Comparison of ENCODE assay signal across 10 cellular contexts in genomic region chr1:25907473-25908058, GRCh38. TPM values are rescaled to one million over a fixed set of nuclear protein-coding genes. Genes with fewer than 3 reads are reported as not detected.
DNase-seq lines count a peak whose midpoint lies in the region; FAIRE-seq and TF ChIP-seq lines count a peak whose summit lies in the region.
"Had no signal": no experiment of that assay in that cellular context is flagged by ENCODE, and none has a peak within 500 bp of the region (broad histone marks: within the 10 kb centered on the region; RNA-seq: fewer than 3 reads in every experiment).

No MANE protein-coding gene starts in this region.

- WGBS in ovary, 3 donors, result 84 to 86% (median 86%) methylated on average over 9 of the region's 9 CpGs

- no peak overlapping the region; the same call in 1 of the 2 replicates for H3K9ac ChIP-seq in BLaER1

- H3K27me3 Mint-ChIP-seq in CD4-positive, alpha-beta memory T cell, result no peaks in the 10 kb centered on the region

- no peak for TF ChIP-seq POLR2A in ovary (IDR thresholded peaks at IDR 0.05)

- H3K27ac Mint-ChIP-seq in CD4-positive, alpha-beta memory T cell, result peak overlapping the region; percentile 79 to 97 (median 95)

- POLR2A ChIA-PET in CD4-positive, alpha-beta memory T cell (lab: Charles Lee; ENCODE audit: partially characterized antibody), result interaction anchor here (1.0 to 1.5 kb wide), 3 partner anchors 10 to 87 kb away, joined by 3 to 4 read pairs (median 4); no protein-coding TSS in a partner anchor

- H3K4me1 ChIP-seq in BLaER1 (peaks cover 37% of the 10 kb centered on the region), ovary (ENCODE audit: insufficient read depth) (no peaks in the 10 kb centered on the region)
- H3K4me1 ChIP-seq in CD4-positive, alpha-beta memory T cell (ENCODE audit: insufficient read depth, low read length), result peaks cover 26% of the 10 kb centered on the region

- H3K27ac ChIP-seq in BLaER1, result no peak overlapping the region
- H3K27ac ChIP-seq in CD4-positive, alpha-beta memory T cell (ENCODE audit: low read depth, low read length), result no peak overlapping the region
- peak overlapping the region; percentile 100 for H3K27ac ChIP-seq in WERI-Rb-1
- no peak overlapping the region for H3K27ac ChIP-seq in ovary

- peak overlapping the region; percentile 38 to 93 (median 82) for H3K4me3 Mint-ChIP-seq in CD4-positive, alpha-beta memory T cell

- no peaks in the 10 kb centered on the region for H3K9me3 Mint-ChIP-seq in CD4-positive, alpha-beta memory T cell

- peak overlapping the region; percentile 94 for H3K4me2 ChIP-seq in BLaER1

- TF ChIP-seq EP300 in ovary (IDR thresholded peaks at IDR 0.05), result no peak

- peaks cover 28% of the 10 kb centered on the region for H4K20me1 ChIP-seq in BLaER1

- no peak for TF ChIP-seq CTCF in WERI-Rb-1 (IDR thresholded peaks at IDR 0.05; ENCODE audit: low read depth, low read length)
- TF ChIP-seq CTCF in ovary (IDR thresholded peaks at IDR 0.05), result no peak

- H3K9me3 ChIP-seq in BLaER1 (no peaks in the 10 kb centered on the region), WERI-Rb-1 (ENCODE audit: severe bottlenecking) (no peaks in the 10 kb centered on the region), ovary (no peaks in the 10 kb centered on the region)
- H3K9me3 ChIP-seq in CD4-positive, alpha-beta memory T cell (ENCODE audit: control insufficient read depth in 1 of 2, low read length in 2 of 2), result no peaks in the 10 kb centered on the region

- peaks cover 20% of the 10 kb centered on the region for H3K36me3 ChIP-seq in BLaER1
- no peaks in the 10 kb centered on the region for H3K36me3 ChIP-seq in CD4-positive, alpha-beta memory T cell (ENCODE audit: insufficient read depth, low read length)
- peaks cover 33% of the 10 kb centered on the region for H3K36me3 ChIP-seq in WERI-Rb-1
- no peaks in the 10 kb centered on the region for H3K36me3 ChIP-seq in ovary

- H3K4me3 ChIP-seq in BLaER1 (no peak overlapping the region), WERI-Rb-1 (ENCODE audit: low read depth, low read length) (no peak overlapping the region), ovary (no peak overlapping the region)
- H3K4me3 ChIP-seq in CD4-positive, alpha-beta memory T cell (ENCODE audit: low read length in 2 of 2), result no peak overlapping the region

- intact Hi-C loops in CD4-positive, alpha-beta memory T cell (cut with micrococcal nuclease), result loop anchor here (2.0 kb wide), 1 partner anchor 15 kb away; no protein-coding TSS in a partner anchor
- intact Hi-C loops in ovary (cut with DNase I), result loop anchor here in 1 of 4 donors (5.0 kb wide), 1 partner anchor 90 kb away; the partner anchor contains the start of gene PAFAH2

- H3K27me3 ChIP-seq in BLaER1, result no peaks in the 10 kb centered on the region
- no peaks in the 10 kb centered on the region for H3K27me3 ChIP-seq in CD4-positive, alpha-beta memory T cell (ENCODE audit: insufficient read depth, low read length)
- H3K27me3 ChIP-seq in WERI-Rb-1 (ENCODE audit: insufficient read depth, low read depth, severe bottlenecking), result no peaks in the 10 kb centered on the region
- H3K27me3 ChIP-seq in ovary, result no peaks in the 10 kb centered on the region

- no peak for DNase-seq in CD4-positive, alpha-beta memory T cell
- no peak for DNase-seq in WERI-Rb-1
- DNase-seq in myocyte (ENCODE audit: low read depth), result peak; percentile 67
- no peak for DNase-seq in ovary
- no peak for DNase-seq in frontal cortex (ENCODE audit: low spot score in 2 of 2)
- no peak for DNase-seq in activated CD8-positive, alpha-beta memory T cell treated with anti-CD3 and anti-CD28 coated beads, Interleukin-2, amount 50 U/mL, for 4 hours
- DNase-seq in NOMO-1 treated with dmso at 0.1 percent for 144 hours (lab: John Stamatoyannopoulos, UW; ENCODE audit: unreplicated experiment), result no peak
- DNase-seq: EL, kidney glomerular epithelial cell had no signal

- H3K36me3 Mint-ChIP-seq in CD4-positive, alpha-beta memory T cell, result peaks cover 0 to 10% of the 10 kb centered on the region in 2 donors

- peaks cover 14 to 31% (median 21%) of the 10 kb centered on the region in 4 donors for H3K4me1 Mint-ChIP-seq in CD4-positive, alpha-beta memory T cell

- CTCF ChIA-PET in CD4-positive, alpha-beta memory T cell (lab: Charles Lee; ENCODE audit: partially characterized antibody), result interaction anchor here (1.4 to 2.5 kb wide), 2 partner anchors 12 to 90 kb away, joined by 7 to 8 read pairs; partner anchors contain the start of gene PAFAH2

- no peak for FAIRE-seq in frontal cortex (lab: Jason Lieb, UNC)

RNA-seq across cellular contexts. Expression of gene STMN1, which starts 1.3 kb away (rescaled TPM):
- 10 to 100 TPM; 34.5 to 37.1 TPM for total RNA-seq in CD4-positive, alpha-beta memory T cell
- polyA plus RNA-seq in CD4-positive, alpha-beta memory T cell, result 10 to 100 TPM; 53.7 to 85.2 TPM
- total RNA-seq in myocyte, result 138 and 179 TPM in 2 replicates
- 373 TPM for polyA plus RNA-seq in myocyte (2012)
- total RNA-seq in ovary, result 100 to 1,000 TPM in 5 of 7 donors, 10 to 100 TPM in 2; 59.3 to 224 (median 127) TPM
- 100 to 1,000 TPM; 220 to 271 TPM for polyA plus RNA-seq in ovary
- total RNA-seq in frontal cortex, result 1,181 TPM

RNA-seq across cellular contexts. Expression of gene PAQR7, which starts 32.1 kb away (rescaled TPM):
- total RNA-seq in CD4-positive, alpha-beta memory T cell, result 1 to 10 TPM; 2.1 to 2.6 TPM
- under 1 TPM in 1 of 2 donors, not detected in 1; 0.29 TPM for polyA plus RNA-seq in CD4-positive, alpha-beta memory T cell
- total RNA-seq in myocyte (6.3 and 9.8 TPM in 2 replicates), ovary (10 to 100 TPM in 6 of 7 donors, 1 to 10 TPM in 1; 8.6 to 98.1 (median 72.2) TPM), frontal cortex (8.6 TPM)
- polyA plus RNA-seq in myocyte (2012), result 21.8 TPM
- polyA plus RNA-seq in ovary, result 10 to 100 TPM; 19.4 to 23.3 TPM

RNA-seq across cellular contexts. Expression of gene AUNIP, which starts 48.3 kb away (rescaled TPM):
- total RNA-seq in CD4-positive, alpha-beta memory T cell, result not detected
- polyA plus RNA-seq in CD4-positive, alpha-beta memory T cell, result not detected
- total RNA-seq in myocyte (0.70 and 2.3 TPM in 2 replicates), ovary (under 1 TPM in 6 of 7 donors, not detected in 1; 0.35 to 0.75 (median 0.44) TPM), frontal cortex (0.82 TPM)
- 0.90 TPM for polyA plus RNA-seq in myocyte (2012)
- polyA plus RNA-seq in ovary, result under 1 TPM; 0.23 to 0.45 TPM
